1 cellular context compared by ENCODE assay signal in the genomic region with DNA sequence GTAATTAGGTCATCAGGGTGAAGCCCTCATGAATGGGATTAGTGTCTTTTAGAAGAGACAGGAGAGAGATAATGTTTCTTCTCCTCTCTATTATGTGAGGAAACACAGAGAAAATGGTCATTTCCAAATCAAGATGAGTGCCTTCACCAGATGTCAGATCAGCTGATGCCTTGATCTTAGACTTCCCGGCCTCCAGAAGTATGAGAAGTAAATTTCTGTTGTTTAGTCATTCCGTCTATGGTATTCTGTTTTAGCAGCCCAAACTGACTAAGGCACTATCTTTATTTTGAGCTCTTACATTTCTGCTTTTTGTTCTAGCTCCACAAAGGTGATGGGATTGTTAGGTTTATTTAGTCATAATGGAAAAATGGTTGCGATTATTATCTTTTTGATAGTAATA.
TF ChIP-seq lines count a peak whose summit lies in the region.

No MANE protein-coding gene starts in this region.

TF ChIP-seq in HepG2, 621 proteins besides CTCF, POLR2A, EP300 and RAD21 (continued from another document):
- no peak for TF ChIP-seq ZBED4 (CRISPR knock-in tag; IDR thresholded peaks at IDR 0.05; ENCODE audit: borderline replicate concordance)
